1 cellular context compared by ENCODE assay signal in the genomic region with DNA sequence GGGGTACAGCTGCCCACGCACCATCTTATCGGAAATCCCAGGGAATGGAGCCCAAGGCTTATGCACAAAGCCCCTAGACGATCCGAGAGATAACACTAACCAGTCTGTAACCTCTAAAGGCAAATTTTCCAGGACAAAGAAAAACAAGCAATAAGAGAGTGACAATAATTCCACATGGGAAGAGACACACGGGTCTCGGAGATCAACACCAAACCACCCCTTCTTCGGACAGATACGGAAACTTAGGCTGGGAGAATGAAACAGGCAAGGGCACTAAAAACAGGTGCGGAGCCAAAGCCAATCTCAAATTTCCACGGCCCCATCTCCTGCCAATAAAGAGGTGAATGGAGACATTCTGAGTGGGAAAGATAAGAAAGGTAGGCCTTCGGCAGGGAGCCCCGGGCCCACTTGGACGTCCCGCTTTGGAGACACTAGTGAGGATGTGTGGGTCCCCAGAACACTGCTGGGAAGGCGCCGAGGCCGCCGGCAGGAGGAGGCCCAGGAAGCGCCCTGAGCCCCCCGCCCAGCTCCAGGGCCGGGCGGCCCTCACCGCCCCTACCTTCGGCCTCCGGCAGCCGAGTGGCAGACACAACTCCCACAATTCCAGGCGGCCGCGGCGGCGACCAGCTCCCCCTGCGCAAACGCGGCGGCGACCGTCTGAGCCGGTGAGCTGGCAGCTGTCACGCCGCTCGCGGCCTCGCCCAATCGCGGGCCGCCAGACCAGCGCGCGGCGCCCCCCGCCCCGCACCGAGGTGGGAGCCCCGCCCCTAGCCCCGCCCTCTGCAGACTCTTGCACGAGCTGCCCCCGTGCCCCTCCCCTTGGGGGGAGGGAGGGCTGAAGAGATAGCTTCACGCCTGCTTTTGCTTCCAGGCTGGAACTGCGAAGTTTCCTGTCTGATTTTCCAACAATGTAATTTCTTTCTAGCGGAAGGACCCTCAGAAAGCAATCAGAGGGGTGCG.
A peak's percentile ranks its signal among the peaks of the same experiment; 100 is the strongest.
TF ChIP-seq lines count a peak whose summit lies in the region.

Gene SIL1 (minus strand): TSS at position 659 of the 960 bp plus-strand sequence. CDS start 70,525 bp downstream, outside the sequence.

TF ChIP-seq in HepG2, 621 proteins besides CTCF, POLR2A, EP300 and RAD21 (continued from another document and continues in another):
- TF ChIP-seq AFF4 (CRISPR knock-in tag; IDR thresholded peaks at IDR 0.05), result no peak
- no peak for TF ChIP-seq ZFP1 (CRISPR knock-in tag; IDR thresholded peaks at IDR 0.05)
- TF ChIP-seq ATRX (CRISPR knock-in tag; IDR thresholded peaks at IDR 0.05; ENCODE audit: borderline replicate concordance), result no peak
- no peak for TF ChIP-seq STAT5B (CRISPR knock-in tag; IDR thresholded peaks at IDR 0.05)
- no peak; the same call in 1 of the 2 replicates for TF ChIP-seq SNAPC2 (CRISPR knock-in tag; IDR thresholded peaks at IDR 0.05)
- no peak for TF ChIP-seq ZNF460 (CRISPR knock-in tag; IDR thresholded peaks at IDR 0.05; ENCODE audit: borderline replicate concordance)
- TF ChIP-seq CREM (IDR thresholded peaks at IDR 0.05), result no peak
- TF ChIP-seq CREM (CRISPR knock-in tag; IDR thresholded peaks at IDR 0.05), result no peak
- TF ChIP-seq MXD1 (CRISPR knock-in tag; IDR thresholded peaks at IDR 0.05), result no peak
- no peak for TF ChIP-seq GLI4 (CRISPR knock-in tag; IDR thresholded peaks at IDR 0.05; ENCODE audit: borderline replicate concordance)
- no peak for TF ChIP-seq NFE2L1 (CRISPR knock-in tag; IDR thresholded peaks at IDR 0.05; ENCODE audit: borderline replicate concordance)
- TF ChIP-seq, protein P1, sequence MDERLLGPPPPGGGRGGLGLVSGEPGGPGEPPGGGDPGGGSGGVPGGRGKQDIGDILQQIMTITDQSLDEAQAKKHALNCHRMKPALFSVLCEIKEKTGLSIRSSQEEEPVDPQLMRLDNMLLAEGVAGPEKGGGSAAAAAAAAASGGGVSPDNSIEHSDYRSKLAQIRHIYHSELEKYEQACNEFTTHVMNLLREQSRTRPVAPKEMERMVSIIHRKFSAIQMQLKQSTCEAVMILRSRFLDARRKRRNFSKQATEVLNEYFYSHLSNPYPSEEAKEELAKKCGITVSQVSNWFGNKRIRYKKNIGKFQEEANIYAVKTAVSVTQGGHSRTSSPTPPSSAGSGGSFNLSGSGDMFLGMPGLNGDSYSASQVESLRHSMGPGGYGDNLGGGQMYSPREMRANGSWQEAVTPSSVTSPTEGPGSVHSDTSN (CRISPR knock-in tag; IDR thresholded peaks at IDR 0.05), result no peak
- peak; percentile 93 for TF ChIP-seq THAP11 (CRISPR knock-in tag; IDR thresholded peaks at IDR 0.05)
- TF ChIP-seq FLYWCH1 (CRISPR knock-in tag; IDR thresholded peaks at IDR 0.05), result no peak
- TF ChIP-seq ZNF567 (CRISPR knock-in tag; IDR thresholded peaks at IDR 0.05; ENCODE audit: borderline replicate concordance), result no peak
- TF ChIP-seq ZNF792 (CRISPR knock-in tag; IDR thresholded peaks at IDR 0.05), result peak; percentile 12; the same call in 1 of the 2 replicates
- no peak for TF ChIP-seq NFE2 (CRISPR knock-in tag; IDR thresholded peaks at IDR 0.05)
- TF ChIP-seq CENPT (CRISPR knock-in tag; IDR thresholded peaks at IDR 0.05; ENCODE audit: low read depth), result no peak
- no peak for TF ChIP-seq ZNF101 (CRISPR knock-in tag; IDR thresholded peaks at IDR 0.05; ENCODE audit: borderline replicate concordance, low read depth)
- no peak for TF ChIP-seq BRF2 (CRISPR knock-in tag; IDR thresholded peaks at IDR 0.05)
- peak in 1 of 2 experiments; percentile 59; a peak in 1 of 4 replicates for TF ChIP-seq REST (IDR thresholded peaks at IDR 0.05; ENCODE audit: borderline replicate concordance in 1 of 2, low read depth in 1 of 2, low read length in 2 of 2)
- peak; percentile 89 for TF ChIP-seq ZNF143 (CRISPR knock-in tag; IDR thresholded peaks at IDR 0.05)
- TF ChIP-seq ZNF547 (CRISPR knock-in tag; IDR thresholded peaks at IDR 0.05), result peak; percentile 92
- TF ChIP-seq HNRNPL (IDR thresholded peaks at IDR 0.05; ENCODE audit: low read depth, low read length), result no peak
- peak; percentile 27; the same call in 1 of the 2 replicates for TF ChIP-seq ZNF691 (CRISPR knock-in tag; IDR thresholded peaks at IDR 0.05; ENCODE audit: borderline replicate concordance, low read depth)
- 0 out of 2 replicates have a peak, but pooled peaks have one; percentile 25 for TF ChIP-seq PAXIP1 (CRISPR knock-in tag; conservative IDR thresholded peaks at IDR 0.05)
- no peak for TF ChIP-seq MEF2D (CRISPR knock-in tag; IDR thresholded peaks at IDR 0.05)
- TF ChIP-seq MXI1 (IDR thresholded peaks at IDR 0.05; ENCODE audit: borderline replicate concordance, low read depth, low read length), result peak; percentile 55; the same call in 1 of the 3 replicates
- TF ChIP-seq SKI (IDR thresholded peaks at IDR 0.05; ENCODE audit: partially characterized antibody), result peak; percentile 80
- TF ChIP-seq, protein P2, sequence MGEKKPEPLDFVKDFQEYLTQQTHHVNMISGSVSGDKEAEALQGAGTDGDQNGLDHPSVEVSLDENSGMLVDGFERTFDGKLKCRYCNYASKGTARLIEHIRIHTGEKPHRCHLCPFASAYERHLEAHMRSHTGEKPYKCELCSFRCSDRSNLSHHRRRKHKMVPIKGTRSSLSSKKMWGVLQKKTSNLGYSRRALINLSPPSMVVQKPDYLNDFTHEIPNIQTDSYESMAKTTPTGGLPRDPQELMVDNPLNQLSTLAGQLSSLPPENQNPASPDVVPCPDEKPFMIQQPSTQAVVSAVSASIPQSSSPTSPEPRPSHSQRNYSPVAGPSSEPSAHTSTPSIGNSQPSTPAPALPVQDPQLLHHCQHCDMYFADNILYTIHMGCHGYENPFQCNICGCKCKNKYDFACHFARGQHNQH (CRISPR knock-in tag; IDR thresholded peaks at IDR 0.05), result 0 out of 2 replicates have a peak, but pooled peaks have one; percentile 42
- TF ChIP-seq NFKBIZ (CRISPR knock-in tag; IDR thresholded peaks at IDR 0.05), result no peak
- peak in 1 of 2 experiments; percentile 8; a peak in 1 of 4 replicates for TF ChIP-seq ATF4 (CRISPR knock-in tag; IDR thresholded peaks at IDR 0.05)
- TF ChIP-seq TSC22D2 (CRISPR knock-in tag; IDR thresholded peaks at IDR 0.05; ENCODE audit: borderline replicate concordance), result no peak
- 0 out of 2 replicates have a peak, but pooled peaks have one; percentile 24 for TF ChIP-seq ZNF331 (CRISPR knock-in tag; IDR thresholded peaks at IDR 0.05)
- TF ChIP-seq PCBP2 (optimal IDR thresholded peaks at IDR 0.05; ENCODE audit: low read depth, low read length, poor library complexity, severe bottlenecking), result no peak
- no peak for TF ChIP-seq ZNF317 (CRISPR knock-in tag; IDR thresholded peaks at IDR 0.05)
- TF ChIP-seq GTF3A (CRISPR knock-in tag; conservative IDR thresholded peaks at IDR 0.05), result no peak
- no peak for TF ChIP-seq THAP8 (CRISPR knock-in tag; IDR thresholded peaks at IDR 0.05; ENCODE audit: borderline replicate concordance)
- 0 out of 2 replicates have a peak, but pooled peaks have one; percentile 31 for TF ChIP-seq MEIS1 (CRISPR knock-in tag; IDR thresholded peaks at IDR 0.05; ENCODE audit: borderline replicate concordance)
- TF ChIP-seq ZNF354B (CRISPR knock-in tag; IDR thresholded peaks at IDR 0.05), result no peak
